In genomic region chr15:52527196-52527897, GRCh38 we compare ENCODE assay signal across 8 cellular contexts. TPM values are rescaled to one million over a fixed set of nuclear protein-coding genes. Genes with fewer than 3 reads are reported as not detected.
DNase-seq lines count a peak whose midpoint lies in the region; ATAC-seq, FAIRE-seq and TF ChIP-seq lines count a peak whose summit lies in the region.

No MANE protein-coding gene starts in this region.

- no peaks in the 10 kb centered on the region for H3K36me3 ChIP-seq in CD8-positive, alpha-beta memory T cell (ENCODE audit: insufficient read depth, low read length)
- H3K36me3 ChIP-seq in NT2/D1 (ENCODE audit: insufficient read depth, insufficient read length, low read length) (no peaks in the 10 kb centered on the region), H1 (ENCODE audit: control insufficient read depth in 2 of 4, insufficient read depth in 4 of 4, low read length in 3 of 4) (no peaks in the 10 kb centered on the region), osteoblast (ENCODE audit: insufficient read depth, low read length) (no peaks in the 10 kb centered on the region)

- POLR2A ChIA-PET in CD8-positive, alpha-beta memory T cell (lab: Charles Lee), result interaction anchor here (1.0 to 1.1 kb wide), 3 partner anchors 45 to 196 kb away, joined by 3 read pairs; no protein-coding TSS in a partner anchor
- POLR2A ChIA-PET in H1 (lab: Charles Lee; ENCODE audit: partially characterized antibody), result interaction anchor here (1.5 to 2.2 kb wide), 2 partner anchors 33 to 42 kb away, joined by 4 to 6 read pairs; partner anchors contain the start of gene ARPP19

- H3K18ac ChIP-seq in H1 (ENCODE audit: extremely low read depth, low read length), result no peak overlapping the region

- no peak for TF ChIP-seq RAD21 in H1 (IDR thresholded peaks at IDR 0.05 in 1 of 2, conservative IDR thresholded peaks at IDR 0.05 in 1 of 2; ENCODE audit: low read depth in 2 of 2, low read length in 2 of 2)

- ATAC-seq in GM19467 (IDR thresholded peaks at IDR 0.05; ENCODE audit: unreplicated experiment) (no peak), GM18517 (IDR thresholded peaks at IDR 0.05; ENCODE audit: unreplicated experiment) (no peak)

- H2BK120ac ChIP-seq in H1 (replicated peaks; ENCODE audit: low read depth, low read length), result no peak overlapping the region

- H2AFZ ChIP-seq in H1 (ENCODE audit: low read length), result no peak overlapping the region
- no peak overlapping the region for H2AFZ ChIP-seq in osteoblast (ENCODE audit: low read length)

- H2BK5ac ChIP-seq in H1 (ENCODE audit: low read depth, low read length), result no peak overlapping the region

- no peak overlapping the region for H3K14ac ChIP-seq in H1 (ENCODE audit: insufficient read length)

- 81% methylated on average over 7 of the region's 7 CpGs; no CpG with 5 or more reads in 1 of the 2 experiments for WGBS in H1 (ENCODE audit: extremely low coverage in 1 of 2, insufficient coverage in 1 of 2, insufficient read length in 1 of 2, insufficient replicate concordance in 2 of 2, low coverage in 1 of 2, low lambda C conversion rate in 2 of 2, missing lambda C conversion rate in 1 of 2), 2 experiments

- no peak for TF ChIP-seq POLR2A in H1 (IDR thresholded peaks at IDR 0.05; ENCODE audit: control extremely low read depth in 1 of 2, low read depth in 2 of 2, low read length in 2 of 2)

- no peak overlapping the region for H4K91ac ChIP-seq in H1 (replicated peaks; ENCODE audit: insufficient read length, low read length)

- H4K20me1 ChIP-seq in H1 (replicated peaks in 1 of 2; ENCODE audit: control insufficient read depth in 1 of 2, insufficient read depth in 2 of 2, low read length in 2 of 2), result peaks cover 0 to 2% of the 10 kb centered on the region in 2 experiments
- peaks cover 10% of the 10 kb centered on the region for H4K20me1 ChIP-seq in osteoblast (ENCODE audit: insufficient read depth, low read length)

- no peak overlapping the region for H3K56ac ChIP-seq in H1 (replicated peaks; ENCODE audit: insufficient read length, low read depth, low read length)

- H3K4ac ChIP-seq in H1 (replicated peaks; ENCODE audit: insufficient read length, low read depth, low read length), result no peak overlapping the region

- H2BK20ac ChIP-seq in H1 (ENCODE audit: low read length), result no peak overlapping the region

- FAIRE-seq in H1 (lab: Jason Lieb, UNC), result no peak

- H2BK12ac ChIP-seq in H1 (ENCODE audit: low read depth, low read length), result no peak overlapping the region

- H3K9me3 ChIP-seq in CD8-positive, alpha-beta memory T cell (ENCODE audit: low read length), result no peaks in the 10 kb centered on the region
- H3K9me3 ChIP-seq in NT2/D1 (ENCODE audit: insufficient read depth, low read length), result no peaks in the 10 kb centered on the region
- no peaks in the 10 kb centered on the region for H3K9me3 ChIP-seq in H1 (ENCODE audit: insufficient read depth in 2 of 2, low read depth in 1 of 2, low read length in 1 of 2)
- no peaks in the 10 kb centered on the region for H3K9me3 ChIP-seq in osteoblast (ENCODE audit: low read depth, low read length)

- H3K23me2 ChIP-seq in H1 (ENCODE audit: low read depth, low read length), result peaks cover 7% of the 10 kb centered on the region; the same call in 1 of the 2 replicates

- H3K4me1 ChIP-seq in CD8-positive, alpha-beta memory T cell (ENCODE audit: insufficient read depth, low read length), result peaks cover 16% of the 10 kb centered on the region
- H3K4me1 ChIP-seq in NT2/D1 (ENCODE audit: insufficient read depth, insufficient read length) (peaks cover 6% of the 10 kb centered on the region), H1 (replicated peaks in 1 of 4; ENCODE audit: control insufficient read depth in 3 of 4, insufficient read depth in 4 of 4, low read length in 3 of 4) (peaks cover 4 to 11% (median 7%) of the 10 kb centered on the region in 4 experiments; a peak in 6 of 7 replicates), osteoblast (ENCODE audit: insufficient read depth, low read length) (peaks cover 22% of the 10 kb centered on the region)

- peak overlapping the region; percentile 94 to 99 (median 96) for H3K4me3 Mint-ChIP-seq in CD8-positive, alpha-beta memory T cell

- TF ChIP-seq CTCF in H1 (IDR thresholded peaks at IDR 0.05; ENCODE audit: control extremely low read depth in 1 of 3, insufficient read depth in 1 of 3, low read depth in 1 of 3, low read length in 3 of 3) (no peak), osteoblast (IDR thresholded peaks at IDR 0.05; ENCODE audit: extremely low read depth, low read depth, low read length) (no peak)

- H3K9ac ChIP-seq in NT2/D1 (ENCODE audit: insufficient read length, low read depth) (peak overlapping the region; percentile 76), H1 (replicated peaks in 1 of 4; ENCODE audit: extremely low read depth in 1 of 4, low read depth in 3 of 4, low read length in 3 of 4) (no peak overlapping the region)

- H3K23ac ChIP-seq in H1 (ENCODE audit: insufficient read length), result no peak overlapping the region

- H3K79me1 ChIP-seq in H1 (ENCODE audit: low read depth, low read length), result no peaks in the 10 kb centered on the region; the same call in 1 of the 2 replicates

- H3K4me2 ChIP-seq in H1 (ENCODE audit: insufficient read depth in 1 of 2, low read depth in 2 of 2, low read length in 2 of 2) (peak overlapping the region; percentile 97), osteoblast (ENCODE audit: insufficient read depth, low read length) (peak overlapping the region; percentile 90)

- H3K36me3 Mint-ChIP-seq in CD8-positive, alpha-beta memory T cell, result peaks cover 0 to 3% (median 0%) of the 10 kb centered on the region in 3 donors

- CTCF ChIA-PET in CD8-positive, alpha-beta memory T cell (lab: Charles Lee), result interaction anchor here (0.5 to 1.5 kb wide), 8 partner anchors 36 to 212 kb away, joined by 3 to 4 read pairs (median 3); partner anchors contain the start of gene ATOSA
- CTCF ChIA-PET in H1 (lab: Charles Lee; ENCODE audit: partially characterized antibody), result interaction anchor here (0.8 kb wide), 1 partner anchor 61 kb away, joined by 3 read pairs; no protein-coding TSS in a partner anchor

- H2BK15ac ChIP-seq in H1 (ENCODE audit: low read length), result no peak overlapping the region

- no peak overlapping the region for H3K27ac ChIP-seq in CD8-positive, alpha-beta memory T cell (ENCODE audit: low read depth, low read length)
- no peak overlapping the region for H3K27ac ChIP-seq in H1 (ENCODE audit: low read depth, low read length)
- H3K27ac ChIP-seq in osteoblast (ENCODE audit: low read depth, low read length), result no peak overlapping the region

- no peak overlapping the region for H4K5ac ChIP-seq in H1 (ENCODE audit: insufficient read length, low read depth, low read length)

- no peaks in the 10 kb centered on the region for H3K27me3 Mint-ChIP-seq in CD8-positive, alpha-beta memory T cell

- H3K27ac Mint-ChIP-seq in CD8-positive, alpha-beta memory T cell, result peak overlapping the region in 7 of 8 donors; percentile 11 to 98 (median 94)

- peaks cover 37 to 61% (median 56%) of the 10 kb centered on the region in 3 donors for H3K4me1 Mint-ChIP-seq in CD8-positive, alpha-beta memory T cell

- H3K9me3 Mint-ChIP-seq in CD8-positive, alpha-beta memory T cell, result no peaks in the 10 kb centered on the region

- H2AK5ac ChIP-seq in H1 (ENCODE audit: low read depth, low read length), result no peak overlapping the region

- H4K8ac ChIP-seq in H1 (ENCODE audit: extremely low read depth, insufficient read depth, low read length), result no peak overlapping the region

- no peak for DNase-seq in CD8-positive, alpha-beta memory T cell
- DNase-seq in NT2/D1 (ENCODE audit: low read depth, low spot score) (no peak), H1 (ENCODE audit: low read depth in 1 of 2, low spot score in 2 of 2) (no peak), osteoblast (ENCODE audit: insufficient read length, low spot score, missing footprints) (no peak), NCI-H1436 treated with DMSO at 0.1 percent for 48 hours (lab: John Stamatoyannopoulos, UW) (no peak)
- DNase-seq in activated CD4-positive, CD25-positive, alpha-beta regulatory T cell treated with anti-CD3 and anti-CD28 coated beads, Interleukin-2, amount 50 U/mL, for 72 hours, result no peak

- no peak for TF ChIP-seq EP300 in H1 (IDR thresholded peaks at IDR 0.05; ENCODE audit: borderline replicate concordance in 1 of 2, low read depth in 2 of 2, low read length in 2 of 2)

- H3K4me3 ChIP-seq in CD8-positive, alpha-beta memory T cell (ENCODE audit: low read length), result peak overlapping the region; percentile 63
- peak overlapping the region; percentile 63 for H3K4me3 ChIP-seq in NT2/D1 (ENCODE audit: insufficient read length, low read depth)
- peak overlapping the region in 3 of 4 experiments; percentile 57 to 78 (median 60); a peak in 5 of 8 replicates for H3K4me3 ChIP-seq in H1 (ENCODE audit: extremely low read depth in 1 of 4, insufficient read depth in 2 of 4, low read depth in 3 of 4, low read length in 4 of 4)
- peak overlapping the region; percentile 84 for H3K4me3 ChIP-seq in osteoblast (ENCODE audit: insufficient read depth, low read length)

- H3K79me2 ChIP-seq in H1 (ENCODE audit: control insufficient read depth in 1 of 2, insufficient read depth in 2 of 2, low read length in 2 of 2), result peaks cover 0 to 35% of the 10 kb centered on the region in 2 experiments; a peak in 3 of 4 replicates
- H3K79me2 ChIP-seq in osteoblast (ENCODE audit: insufficient read depth, low read length), result peaks cover 40% of the 10 kb centered on the region

- no peaks in the 10 kb centered on the region for H3K27me3 ChIP-seq in CD8-positive, alpha-beta memory T cell (ENCODE audit: insufficient read depth, low read length, poor library complexity, severe bottlenecking)
- H3K27me3 ChIP-seq in NT2/D1 (ENCODE audit: insufficient read depth, insufficient read length) (peaks cover 45% of the 10 kb centered on the region), H1 (replicated peaks in 1 of 4; ENCODE audit: control insufficient read depth in 3 of 4, extremely low read depth in 1 of 4, insufficient read depth in 3 of 4, low read length in 3 of 4) (peaks cover 6 to 29% (median 20%) of the 10 kb centered on the region in 4 experiments), osteoblast (ENCODE audit: insufficient read depth, low read length) (peaks cover 14% of the 10 kb centered on the region)

RNA-seq across cellular contexts. Expression of gene MYO5A, which starts 1.3 kb away (rescaled TPM):
- 10 to 100 TPM; 31.0 to 37.3 TPM for total RNA-seq in CD8-positive, alpha-beta memory T cell
- 15.8 TPM for polyA plus RNA-seq in CD8-positive, alpha-beta memory T cell
- total RNA-seq in H1 (2021; fragmentation: NEBNext Ultra II Directional; extraction: Animal tissue kit (Norgen Biotek cat#: 25700)), result 24.7 and 27.9 TPM in 2 replicates
- 8.9 and 11.4 TPM in 2 replicates for polyA plus RNA-seq in H1 (2011; rRNA removed)
- 13.9 TPM for polyA plus RNA-seq in H1 (2011; cell fraction: cytosol; rRNA removed)
- 31.2 TPM for polyA plus RNA-seq in H1 (2011; cell fraction: nucleus; rRNA removed)
- 11.3 to 15.5 TPM (median 12.0 TPM) in 4 replicates for polyA plus RNA-seq in H1 (2012, experiment 1 of 2)
- 0.39 TPM for polyA plus RNA-seq in H1 (2012, experiment 2 of 2)
- 18.5 TPM for polyA plus RNA-seq in H1 (2013, experiment 1 of 2)
- polyA plus RNA-seq in H1 (2013, experiment 2 of 2), result 17.2 TPM
- 54.8 and 93.0 TPM in 2 replicates for polyA minus RNA-seq in H1 (2011; rRNA and poly(A)+ RNA removed)
- polyA minus RNA-seq in H1 (2011; cell fraction: cytosol; rRNA and poly(A)+ RNA removed), result 16.1 TPM
- 47.4 TPM for polyA minus RNA-seq in H1 (2011; cell fraction: nucleus; rRNA and poly(A)+ RNA removed)
- 54.3 and 73.1 TPM in 2 replicates for total RNA-seq in osteoblast

RNA-seq across cellular contexts. Expression of gene ARPP19, which starts 41.5 kb away (rescaled TPM):
- total RNA-seq in CD8-positive, alpha-beta memory T cell, result 100 to 1,000 TPM; 226 to 270 TPM
- polyA plus RNA-seq in CD8-positive, alpha-beta memory T cell, result 55.3 TPM
- 247 and 274 TPM in 2 replicates for total RNA-seq in H1 (2021; fragmentation: NEBNext Ultra II Directional; extraction: Animal tissue kit (Norgen Biotek cat#: 25700))
- 44.3 and 81.9 TPM in 2 replicates for polyA plus RNA-seq in H1 (2011; rRNA removed)
- 75.5 TPM for polyA plus RNA-seq in H1 (2011; cell fraction: cytosol; rRNA removed)
- polyA plus RNA-seq in H1 (2011; cell fraction: nucleus; rRNA removed), result 17.7 TPM
- polyA plus RNA-seq in H1 (2012, experiment 1 of 2), result 70.4 to 152 TPM (median 88.4 TPM) in 4 replicates
- 15.3 TPM for polyA plus RNA-seq in H1 (2012, experiment 2 of 2)
- polyA plus RNA-seq in H1 (2013, experiment 1 of 2), result 84.5 TPM
- polyA plus RNA-seq in H1 (2013, experiment 2 of 2), result 86.6 TPM
- 120 and 141 TPM in 2 replicates for polyA minus RNA-seq in H1 (2011; rRNA and poly(A)+ RNA removed)
- 67.2 TPM for polyA minus RNA-seq in H1 (2011; cell fraction: cytosol; rRNA and poly(A)+ RNA removed)
- polyA minus RNA-seq in H1 (2011; cell fraction: nucleus; rRNA and poly(A)+ RNA removed), result 69.1 TPM
- total RNA-seq in osteoblast, result 104 and 114 TPM in 2 replicates
